Comparison of ENCODE assay signal across 8 cellular contexts in the genomic region with DNA sequence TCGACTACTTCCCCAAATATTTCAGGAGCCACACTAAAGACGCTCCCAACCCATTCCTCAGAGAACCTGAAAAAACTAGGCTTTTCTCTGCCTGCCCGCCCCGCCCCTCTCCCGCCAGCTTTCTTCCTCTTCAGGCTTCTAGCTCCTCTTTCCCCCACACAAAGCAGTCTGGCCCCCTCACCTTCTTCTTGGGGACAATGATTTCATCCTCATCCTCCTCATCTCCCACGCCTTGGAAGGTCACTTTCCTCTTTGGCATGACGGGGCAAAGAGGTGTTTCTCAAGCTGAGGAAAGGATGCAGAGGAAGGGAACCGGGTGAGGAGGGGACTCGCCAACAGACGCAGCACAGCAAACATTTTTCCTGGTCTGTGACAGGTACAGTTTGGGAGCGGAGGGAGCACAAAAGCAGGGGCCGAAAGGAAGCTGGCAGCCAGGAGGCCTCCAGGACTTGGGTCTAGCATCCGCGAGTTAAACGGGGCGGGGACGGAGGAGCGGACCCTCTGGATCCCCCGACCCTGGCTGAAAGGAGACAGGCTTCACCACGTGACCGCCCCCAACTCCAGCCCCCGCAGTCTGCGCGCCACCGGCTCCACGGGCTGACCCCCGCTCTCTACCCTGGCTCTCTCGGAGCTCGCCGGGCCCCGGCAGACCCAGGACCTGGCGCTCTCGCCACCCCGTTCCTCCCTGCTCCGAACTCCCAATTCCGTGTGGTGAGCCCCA. TPM values are rescaled to one million over a fixed set of nuclear protein-coding genes. Genes with fewer than 3 reads are reported as not detected.
A peak's percentile ranks its signal among the peaks of the same experiment; 100 is the strongest.
DNase-seq lines count a peak whose midpoint lies in the region; ATAC-seq, FAIRE-seq and TF ChIP-seq lines count a peak whose summit lies in the region.

No MANE protein-coding gene starts in this region.

- no peaks in the 10 kb centered on the region for H4K20me1 ChIP-seq in HepG2 (ENCODE audit: insufficient read depth, low read length)

- peaks cover 14% of the 10 kb centered on the region for H3K27me3 Mint-ChIP-seq in brain

- no peak for TF ChIP-seq RAD21 in HepG2 (CRISPR knock-in tag; IDR thresholded peaks at IDR 0.05)

- H3K4me3 Mint-ChIP-seq in brain, result peak overlapping the region; percentile 94 to 98 (median 96)

- TSS peak; percentile 64 for BruUV-seq in HepG2 (replicated peaks; lab: Mats Ljungman, UMichigan)

- peaks cover 36% of the 10 kb centered on the region for H3K36me3 Mint-ChIP-seq in brain

- H3K4me1 ChIP-seq in HUES64 (ENCODE audit: insufficient read depth, low read length), result no peaks in the 10 kb centered on the region
- peaks cover 60% of the 10 kb centered on the region for H3K4me1 ChIP-seq in HepG2 (ENCODE audit: insufficient read depth, low read length)
- H3K4me1 ChIP-seq in thyroid gland, result peaks cover 45 to 55% of the 10 kb centered on the region in 2 donors

- TF ChIP-seq EP300 in HepG2 (IDR thresholded peaks at IDR 0.05; ENCODE audit: low read depth in 2 of 2, low read length in 2 of 2) (no peak), HepG2 (CRISPR knock-in tag; IDR thresholded peaks at IDR 0.05; ENCODE audit: borderline replicate concordance) (no peak)

- peak overlapping the region; percentile 97 for H3K27ac ChIP-seq in HUES64 (ENCODE audit: low read depth, low read length)
- H3K27ac ChIP-seq in HepG2 (ENCODE audit: extremely low read length, insufficient read depth, low read length), result peak overlapping the region; percentile 92
- peak overlapping the region; percentile 54 to 96 (median 95) for H3K27ac ChIP-seq in thyroid gland

- peak; percentile 27 for ATAC-seq in HepG2
- ATAC-seq in GM18909 (IDR thresholded peaks at IDR 0.05; ENCODE audit: poor library complexity, unreplicated experiment), result no peak

- CTCF ChIA-PET in HepG2 (lab: Yijun Ruan, JAX; ENCODE audit: low intra/inter-chr PET ratio, low total read pairs), result interaction anchor here (2.4 kb wide), 1 partner anchor 55 kb away, joined by 10 read pairs; no protein-coding TSS in a partner anchor

- peak overlapping the region; percentile 98 for H3K4me3 ChIP-seq in HUES64 (ENCODE audit: low read length)
- peak overlapping the region; percentile 85 to 94 (median 88) for H3K4me3 ChIP-seq in HepG2 (replicated peaks in 1 of 3; ENCODE audit: insufficient read depth in 1 of 3, low read depth in 2 of 3, low read length in 3 of 3)
- H3K4me3 ChIP-seq in thyroid gland (replicated peaks in 1 of 3), result peak overlapping the region; percentile 74 to 93 (median 88)

- TF ChIP-seq POLR2A in HepG2 (IDR thresholded peaks at IDR 0.05; ENCODE audit: insufficient read depth in 1 of 2, low read depth in 2 of 2, low read length in 2 of 2), result no peak
- no peak for TF ChIP-seq POLR2A in thyroid gland (IDR thresholded peaks at IDR 0.05)

- no peak for FAIRE-seq in HepG2 (lab: Jason Lieb, UNC)

- H3K4me2 ChIP-seq in HepG2 (ENCODE audit: low read depth, low read length), result peak overlapping the region; percentile 96

- H3K9me3 ChIP-seq in HUES64 (ENCODE audit: insufficient read depth, low read depth, low read length) (no peaks in the 10 kb centered on the region), HepG2 (ENCODE audit: low read length) (no peaks in the 10 kb centered on the region), thyroid gland (no peaks in the 10 kb centered on the region)

- in situ Hi-C loops in HepG2 (cut with HindIII; ENCODE audit: extremely low pct_ligation_motif_present, low pct_unique_long_range_greater_than_20kb), result loop anchor here (10.0 kb wide), 1 partner anchor 260 kb away; a partner anchor contains a TSS

- 4% methylated on average over 36 of the region's 36 CpGs for WGBS in HUES64
- 5% methylated on average over 18 of the region's 36 CpGs for WGBS in HepG2 (ENCODE audit: low lambda C conversion rate)
- WGBS in thyroid gland, 2 donors, result 2 to 5% methylated on average over 17 to 19 of the region's 36 CpGs

- TF ChIP-seq CTCF in brain (conservative IDR thresholded peaks at IDR 0.05), result no peak
- TF ChIP-seq CTCF in HepG2 (CRISPR knock-in tag; IDR thresholded peaks at IDR 0.05), result no peak
- TF ChIP-seq CTCF in thyroid gland (IDR thresholded peaks at IDR 0.05), result no peak

- H3K9ac ChIP-seq in HUES64 (ENCODE audit: low read depth, low read length) (peak overlapping the region; percentile 90), HepG2 (ENCODE audit: insufficient read depth, low read depth, low read length) (peak overlapping the region; percentile 84)

- no peak overlapping the region for H2AFZ ChIP-seq in HepG2 (ENCODE audit: low read length)

- peak; percentile 46 for DNase-seq in NCI-H82 (lab: John Stamatoyannopoulos, UW)
- no peak for DNase-seq in NCI-H82 treated with DMSO at 0.1 percent for 48 hours (lab: John Stamatoyannopoulos, UW; ENCODE audit: unreplicated experiment)
- DNase-seq in HepG2 (ENCODE audit: low spot score), result no peak
- no peak for DNase-seq in thyroid gland
- no peak for DNase-seq in hippocampal formation (lab: John Stamatoyannopoulos, UW)

- peaks cover 23% of the 10 kb centered on the region for H3K79me2 ChIP-seq in HepG2 (ENCODE audit: insufficient read depth, low read length)

- H3K27me3 ChIP-seq in HUES64 (ENCODE audit: insufficient read depth, low read length), result no peaks in the 10 kb centered on the region
- H3K27me3 ChIP-seq in HepG2 (ENCODE audit: control insufficient read depth in 1 of 2, insufficient read depth in 2 of 2, low read length in 2 of 2), result no peaks in the 10 kb centered on the region; a peak in 1 of 5 replicates
- no peaks in the 10 kb centered on the region for H3K27me3 ChIP-seq in thyroid gland

- peak overlapping the region; percentile 98 to 100 (median 99) for H3K27ac Mint-ChIP-seq in brain

- H3K4me1 Mint-ChIP-seq in brain, result peaks cover 53% of the 10 kb centered on the region

- peaks cover 0 to 3% (median 0%) of the 10 kb centered on the region in 5 experiments for H3K9me3 Mint-ChIP-seq in brain

- intact Hi-C loops in HepG2 (cut with micrococcal nuclease; ENCODE audit: unreplicated experiment), result loop anchor here (1.0 to 2.0 kb wide), 3 partner anchors 20 to 54 kb away; a partner anchor contains a TSS
- intact Hi-C loops in thyroid gland (cut with DNase I), result no loop called here

- H3K36me3 ChIP-seq in HUES64 (ENCODE audit: insufficient read depth, low read length) (peaks cover 59% of the 10 kb centered on the region), HepG2 (replicated peaks in 1 of 2; ENCODE audit: control insufficient read depth in 1 of 2, insufficient read depth in 2 of 2, low read length in 2 of 2) (peaks cover 8 to 45% of the 10 kb centered on the region in 2 experiments), thyroid gland (peaks cover 30 to 34% of the 10 kb centered on the region in 2 donors)

- POLR2A ChIA-PET in HepG2 (lab: Yijun Ruan, JAX), result interaction anchor here (0.5 to 6.7 kb wide), 19 partner anchors 8 to 304 kb away, joined by 3 to 94 read pairs (median 5); a partner anchor contains a TSS

RNA-seq across cellular contexts. Expression of a gene that starts 0.5 kb away (rescaled TPM):
- polyA plus RNA-seq in HUES64 (2013, experiment 1 of 2), result 34.4 TPM
- polyA plus RNA-seq in HUES64 (2013, experiment 2 of 2), result 28.2 TPM
- 90.9 TPM for polyA plus RNA-seq in brain (ENCODE audit: insufficient read depth, low read depth, low replicate concordance)
- total RNA-seq in HepG2 (2016; rRNA removed; fragmentation: Illumina TruSeq; extraction: Trizol), result 54.6 and 69.9 TPM in 2 replicates
- 7.2 and 8.0 TPM in 2 replicates for total RNA-seq in HepG2 (2016; cell fraction: cytosol; rRNA removed; fragmentation: Illumina TruSeq; extraction: Trizol; ENCODE audit: low read depth)
- total RNA-seq in HepG2 (2016; cell fraction: insoluble cytoplasmic fraction; rRNA removed; fragmentation: Illumina TruSeq; extraction: Trizol), result 57.2 and 72.6 TPM in 2 replicates
- 18.8 and 20.2 TPM in 2 replicates for total RNA-seq in HepG2 (2016; cell fraction: membrane; rRNA removed; fragmentation: Illumina TruSeq; extraction: Trizol)
- total RNA-seq in HepG2 (2016; cell fraction: nucleus; rRNA removed; fragmentation: Illumina TruSeq; extraction: Trizol), result 24.2 and 28.9 TPM in 2 replicates
- polyA plus RNA-seq in HepG2 (2011; rRNA removed), result 24.9 and 27.3 TPM in 2 replicates
- 26.5 and 26.7 TPM in 2 replicates for polyA plus RNA-seq in HepG2 (2011; cell fraction: cytosol; rRNA removed)
- polyA plus RNA-seq in HepG2 (2011; cell fraction: nucleus; rRNA removed), result 52.6 and 55.8 TPM in 2 replicates
- 25.0 and 28.0 TPM in 2 replicates for polyA plus RNA-seq in HepG2 (2012)
- polyA plus RNA-seq in HepG2 (2016; cell fraction: cytosol; fragmentation: Illumina TruSeq; extraction: Trizol; ENCODE audit: low read depth), result 8.5 and 10.2 TPM in 2 replicates
- 76.1 and 78.5 TPM in 2 replicates for polyA plus RNA-seq in HepG2 (2016; cell fraction: insoluble cytoplasmic fraction; fragmentation: Illumina TruSeq; extraction: Trizol; ENCODE audit: low read depth)
- polyA plus RNA-seq in HepG2 (2016; cell fraction: membrane; fragmentation: Illumina TruSeq; extraction: Trizol; ENCODE audit: low read depth), result 16.5 and 17.6 TPM in 2 replicates
- polyA plus RNA-seq in HepG2 (2016; cell fraction: nucleus; fragmentation: Illumina TruSeq; extraction: Trizol; ENCODE audit: insufficient read depth, low read depth), result 49.1 and 51.4 TPM in 2 replicates
- polyA minus RNA-seq in HepG2 (2011; rRNA and poly(A)+ RNA removed; ENCODE audit: low replicate concordance), result 21.5 and 32.4 TPM in 2 replicates
- 8.9 and 11.3 TPM in 2 replicates for polyA minus RNA-seq in HepG2 (2011; cell fraction: cytosol; rRNA and poly(A)+ RNA removed)
- 14.0 and 20.5 TPM in 2 replicates for polyA minus RNA-seq in HepG2 (2011; cell fraction: nucleus; rRNA and poly(A)+ RNA removed)
- 10 to 100 TPM; 39.1 to 68.5 (median 56.1) TPM for total RNA-seq in thyroid gland

RNA-seq across cellular contexts. Expression of a gene that starts 15.7 kb away (rescaled TPM):
- 19.3 TPM for polyA plus RNA-seq in HUES64 (2013, experiment 1 of 2)
- polyA plus RNA-seq in HUES64 (2013, experiment 2 of 2), result 19.7 TPM
- polyA plus RNA-seq in brain (ENCODE audit: insufficient read depth, low read depth, low replicate concordance) (93.7 TPM), HepG2 (2011; rRNA removed) (15.7 and 16.4 TPM in 2 replicates)
- total RNA-seq in HepG2 (2016; rRNA removed; fragmentation: Illumina TruSeq; extraction: Trizol) (20.8 and 24.8 TPM in 2 replicates), thyroid gland (10 to 100 TPM; 26.6 to 38.1 (median 33.5) TPM)
- 8.6 and 8.9 TPM in 2 replicates for total RNA-seq in HepG2 (2016; cell fraction: cytosol; rRNA removed; fragmentation: Illumina TruSeq; extraction: Trizol; ENCODE audit: low read depth)
- 16.6 and 24.3 TPM in 2 replicates for total RNA-seq in HepG2 (2016; cell fraction: insoluble cytoplasmic fraction; rRNA removed; fragmentation: Illumina TruSeq; extraction: Trizol)
- total RNA-seq in HepG2 (2016; cell fraction: membrane; rRNA removed; fragmentation: Illumina TruSeq; extraction: Trizol), result 26.7 and 28.1 TPM in 2 replicates
- total RNA-seq in HepG2 (2016; cell fraction: nucleus; rRNA removed; fragmentation: Illumina TruSeq; extraction: Trizol), result 15.5 and 19.2 TPM in 2 replicates
- 18.9 and 22.7 TPM in 2 replicates for polyA plus RNA-seq in HepG2 (2011; cell fraction: cytosol; rRNA removed)
- 33.2 and 34.9 TPM in 2 replicates for polyA plus RNA-seq in HepG2 (2011; cell fraction: nucleus; rRNA removed)
- polyA plus RNA-seq in HepG2 (2012), result 25.6 and 28.2 TPM in 2 replicates
- polyA plus RNA-seq in HepG2 (2016; cell fraction: cytosol; fragmentation: Illumina TruSeq; extraction: Trizol; ENCODE audit: low read depth), result 8.5 and 9.1 TPM in 2 replicates
- polyA plus RNA-seq in HepG2 (2016; cell fraction: insoluble cytoplasmic fraction; fragmentation: Illumina TruSeq; extraction: Trizol; ENCODE audit: low read depth), result 22.6 and 31.2 TPM in 2 replicates
- 21.4 and 25.0 TPM in 2 replicates for polyA plus RNA-seq in HepG2 (2016; cell fraction: membrane; fragmentation: Illumina TruSeq; extraction: Trizol; ENCODE audit: low read depth)
- 36.3 and 37.8 TPM in 2 replicates for polyA plus RNA-seq in HepG2 (2016; cell fraction: nucleus; fragmentation: Illumina TruSeq; extraction: Trizol; ENCODE audit: insufficient read depth, low read depth)
- 31.9 and 51.8 TPM in 2 replicates for polyA minus RNA-seq in HepG2 (2011; rRNA and poly(A)+ RNA removed; ENCODE audit: low replicate concordance)
- 20.0 and 23.4 TPM in 2 replicates for polyA minus RNA-seq in HepG2 (2011; cell fraction: cytosol; rRNA and poly(A)+ RNA removed)
- polyA minus RNA-seq in HepG2 (2011; cell fraction: nucleus; rRNA and poly(A)+ RNA removed), result 15.0 and 15.1 TPM in 2 replicates

RNA-seq across cellular contexts. Expression of a gene that starts 20.0 kb away (rescaled TPM):
- polyA plus RNA-seq in HUES64 (2013, experiment 1 of 2), result 1.2 TPM
- polyA plus RNA-seq in HUES64 (2013, experiment 2 of 2), result 3.0 TPM
- polyA plus RNA-seq in brain (ENCODE audit: insufficient read depth, low read depth, low replicate concordance) (not detected), HepG2 (2011; rRNA removed) (not detected in 2 replicates)
- total RNA-seq in HepG2 (2016; rRNA removed; fragmentation: Illumina TruSeq; extraction: Trizol) (not detected in 2 replicates), thyroid gland (not detected)
- total RNA-seq in HepG2 (2016; cell fraction: cytosol; rRNA removed; fragmentation: Illumina TruSeq; extraction: Trizol; ENCODE audit: low read depth), result not detected in 2 replicates
- total RNA-seq in HepG2 (2016; cell fraction: insoluble cytoplasmic fraction; rRNA removed; fragmentation: Illumina TruSeq; extraction: Trizol), result not detected in 2 replicates
- 0.62 TPM in 1 of 2 replicates, not detected in the other for total RNA-seq in HepG2 (2016; cell fraction: membrane; rRNA removed; fragmentation: Illumina TruSeq; extraction: Trizol)
- not detected in 2 replicates for total RNA-seq in HepG2 (2016; cell fraction: nucleus; rRNA removed; fragmentation: Illumina TruSeq; extraction: Trizol)
- polyA plus RNA-seq in HepG2 (2011; cell fraction: cytosol; rRNA removed), result not detected in 2 replicates
- not detected in 2 replicates for polyA plus RNA-seq in HepG2 (2011; cell fraction: nucleus; rRNA removed)
- polyA plus RNA-seq in HepG2 (2012), result not detected in 2 replicates
- 0.72 and 1.3 TPM in 2 replicates for polyA plus RNA-seq in HepG2 (2016; cell fraction: cytosol; fragmentation: Illumina TruSeq; extraction: Trizol; ENCODE audit: low read depth)
- not detected in 2 replicates for polyA plus RNA-seq in HepG2 (2016; cell fraction: insoluble cytoplasmic fraction; fragmentation: Illumina TruSeq; extraction: Trizol; ENCODE audit: low read depth)
- 0.87 TPM in 1 of 2 replicates, not detected in the other for polyA plus RNA-seq in HepG2 (2016; cell fraction: membrane; fragmentation: Illumina TruSeq; extraction: Trizol; ENCODE audit: low read depth)
- polyA plus RNA-seq in HepG2 (2016; cell fraction: nucleus; fragmentation: Illumina TruSeq; extraction: Trizol; ENCODE audit: insufficient read depth, low read depth), result not detected in 2 replicates
- not detected in 2 replicates for polyA minus RNA-seq in HepG2 (2011; rRNA and poly(A)+ RNA removed; ENCODE audit: low replicate concordance)
- polyA minus RNA-seq in HepG2 (2011; cell fraction: cytosol; rRNA and poly(A)+ RNA removed), result not detected in 2 replicates
- not detected in 2 replicates for polyA minus RNA-seq in HepG2 (2011; cell fraction: nucleus; rRNA and poly(A)+ RNA removed)

RNA-seq across cellular contexts. Expression of a gene that starts 27.8 kb away (rescaled TPM):
- polyA plus RNA-seq in HUES64 (2013, experiment 1 of 2), result 0.65 TPM
- 2.0 TPM for polyA plus RNA-seq in HUES64 (2013, experiment 2 of 2)
- polyA plus RNA-seq in brain (ENCODE audit: insufficient read depth, low read depth, low replicate concordance), result 4.8 TPM
- total RNA-seq in HepG2 (2016; rRNA removed; fragmentation: Illumina TruSeq; extraction: Trizol), result 0.18 and 0.27 TPM in 2 replicates
- total RNA-seq in HepG2 (2016; cell fraction: cytosol; rRNA removed; fragmentation: Illumina TruSeq; extraction: Trizol; ENCODE audit: low read depth), result 0.18 and 0.51 TPM in 2 replicates
- total RNA-seq in HepG2 (2016; cell fraction: insoluble cytoplasmic fraction; rRNA removed; fragmentation: Illumina TruSeq; extraction: Trizol), result 0.17 and 0.18 TPM in 2 replicates
- total RNA-seq in HepG2 (2016; cell fraction: membrane; rRNA removed; fragmentation: Illumina TruSeq; extraction: Trizol), result 0.28 and 0.68 TPM in 2 replicates
- total RNA-seq in HepG2 (2016; cell fraction: nucleus; rRNA removed; fragmentation: Illumina TruSeq; extraction: Trizol), result not detected in 2 replicates
- 0.67 and 0.94 TPM in 2 replicates for polyA plus RNA-seq in HepG2 (2011; rRNA removed)
- polyA plus RNA-seq in HepG2 (2011; cell fraction: cytosol; rRNA removed), result 0.56 and 0.76 TPM in 2 replicates
- 1.0 and 1.3 TPM in 2 replicates for polyA plus RNA-seq in HepG2 (2011; cell fraction: nucleus; rRNA removed)
- 1.1 and 1.7 TPM in 2 replicates for polyA plus RNA-seq in HepG2 (2012)
- 4.2 and 4.6 TPM in 2 replicates for polyA plus RNA-seq in HepG2 (2016; cell fraction: cytosol; fragmentation: Illumina TruSeq; extraction: Trizol; ENCODE audit: low read depth)
- polyA plus RNA-seq in HepG2 (2016; cell fraction: insoluble cytoplasmic fraction; fragmentation: Illumina TruSeq; extraction: Trizol; ENCODE audit: low read depth), result 0.76 and 0.85 TPM in 2 replicates
- 3.3 and 3.8 TPM in 2 replicates for polyA plus RNA-seq in HepG2 (2016; cell fraction: membrane; fragmentation: Illumina TruSeq; extraction: Trizol; ENCODE audit: low read depth)
- 0.65 and 1.1 TPM in 2 replicates for polyA plus RNA-seq in HepG2 (2016; cell fraction: nucleus; fragmentation: Illumina TruSeq; extraction: Trizol; ENCODE audit: insufficient read depth, low read depth)
- 0.24 TPM in 1 of 2 replicates, not detected in the other for polyA minus RNA-seq in HepG2 (2011; rRNA and poly(A)+ RNA removed; ENCODE audit: low replicate concordance)
- not detected in 2 replicates for polyA minus RNA-seq in HepG2 (2011; cell fraction: cytosol; rRNA and poly(A)+ RNA removed)
- 0.13 TPM in 1 of 2 replicates, not detected in the other for polyA minus RNA-seq in HepG2 (2011; cell fraction: nucleus; rRNA and poly(A)+ RNA removed)
- 1 to 10 TPM in 3 of 4 donors, under 1 TPM in 1; 0.56 to 3.4 (median 1.4) TPM for total RNA-seq in thyroid gland

RNA-seq across cellular contexts. Expression of a gene that starts 40.6 kb away (rescaled TPM):
- 40.2 TPM for polyA plus RNA-seq in HUES64 (2013, experiment 1 of 2)
- polyA plus RNA-seq in HUES64 (2013, experiment 2 of 2), result 36.1 TPM
- polyA plus RNA-seq in brain (ENCODE audit: insufficient read depth, low read depth, low replicate concordance), result 34.3 TPM
- 10.9 and 12.3 TPM in 2 replicates for total RNA-seq in HepG2 (2016; rRNA removed; fragmentation: Illumina TruSeq; extraction: Trizol)
- 2.3 and 2.9 TPM in 2 replicates for total RNA-seq in HepG2 (2016; cell fraction: cytosol; rRNA removed; fragmentation: Illumina TruSeq; extraction: Trizol; ENCODE audit: low read depth)
- 10.9 and 12.6 TPM in 2 replicates for total RNA-seq in HepG2 (2016; cell fraction: insoluble cytoplasmic fraction; rRNA removed; fragmentation: Illumina TruSeq; extraction: Trizol)
- total RNA-seq in HepG2 (2016; cell fraction: membrane; rRNA removed; fragmentation: Illumina TruSeq; extraction: Trizol), result 8.8 and 8.9 TPM in 2 replicates
- total RNA-seq in HepG2 (2016; cell fraction: nucleus; rRNA removed; fragmentation: Illumina TruSeq; extraction: Trizol), result 5.4 and 7.9 TPM in 2 replicates
- 9.9 and 11.7 TPM in 2 replicates for polyA plus RNA-seq in HepG2 (2011; rRNA removed)
- 7.8 and 10.1 TPM in 2 replicates for polyA plus RNA-seq in HepG2 (2011; cell fraction: cytosol; rRNA removed)
- polyA plus RNA-seq in HepG2 (2011; cell fraction: nucleus; rRNA removed), result 9.4 and 11.4 TPM in 2 replicates
- 7.7 and 10.5 TPM in 2 replicates for polyA plus RNA-seq in HepG2 (2012)
- polyA plus RNA-seq in HepG2 (2016; cell fraction: cytosol; fragmentation: Illumina TruSeq; extraction: Trizol; ENCODE audit: low read depth), result 2.1 and 2.6 TPM in 2 replicates
- 11.0 and 11.9 TPM in 2 replicates for polyA plus RNA-seq in HepG2 (2016; cell fraction: insoluble cytoplasmic fraction; fragmentation: Illumina TruSeq; extraction: Trizol; ENCODE audit: low read depth)
- polyA plus RNA-seq in HepG2 (2016; cell fraction: membrane; fragmentation: Illumina TruSeq; extraction: Trizol; ENCODE audit: low read depth), result 5.4 and 6.0 TPM in 2 replicates
- polyA plus RNA-seq in HepG2 (2016; cell fraction: nucleus; fragmentation: Illumina TruSeq; extraction: Trizol; ENCODE audit: insufficient read depth, low read depth), result 11.3 and 12.2 TPM in 2 replicates
- polyA minus RNA-seq in HepG2 (2011; rRNA and poly(A)+ RNA removed; ENCODE audit: low replicate concordance), result 7.6 and 12.0 TPM in 2 replicates
- polyA minus RNA-seq in HepG2 (2011; cell fraction: cytosol; rRNA and poly(A)+ RNA removed), result 4.8 and 5.3 TPM in 2 replicates
- 4.1 and 5.0 TPM in 2 replicates for polyA minus RNA-seq in HepG2 (2011; cell fraction: nucleus; rRNA and poly(A)+ RNA removed)
- 10 to 100 TPM in 2 of 4 donors, 1 to 10 TPM in 2; 8.5 to 12.2 (median 9.4) TPM for total RNA-seq in thyroid gland
